Comparison of ENCODE assay signal across 19 cellular contexts in the genomic region with DNA sequence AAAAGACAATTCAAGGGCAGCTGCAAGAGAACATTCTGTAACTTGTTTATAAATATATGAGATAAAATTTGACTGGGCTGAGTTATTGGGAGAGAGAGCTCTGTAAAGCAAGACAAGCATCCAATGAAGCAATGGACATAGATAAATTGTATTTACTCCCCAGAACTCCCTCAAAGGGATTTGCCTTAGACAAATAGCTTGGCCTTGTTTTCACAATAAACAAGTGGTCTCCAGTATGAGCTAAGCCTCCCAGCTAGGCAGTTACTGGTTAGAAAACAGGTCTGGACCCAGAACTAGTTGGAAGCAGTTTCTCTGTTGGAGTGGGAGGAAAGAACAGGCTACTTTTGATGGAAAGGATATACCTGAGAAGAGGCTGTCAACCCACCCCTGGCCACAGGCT. TPM values are rescaled to one million over a fixed set of nuclear protein-coding genes. Genes with fewer than 3 reads are reported as not detected.
DNase-seq lines count a peak whose midpoint lies in the region; ATAC-seq, FAIRE-seq and TF ChIP-seq lines count a peak whose summit lies in the region.
"Had no signal": no experiment of that assay in that cellular context is flagged by ENCODE, and none has a peak within 500 bp of the region (broad histone marks: within the 10 kb centered on the region; RNA-seq: fewer than 3 reads in every experiment).

No MANE protein-coding gene starts in this region.

- peak; percentile 5 for FAIRE-seq in GM12892 (lab: Jason Lieb, UNC)
- FAIRE-seq: GM19239, H1, HepG2 had no signal

- no peak for DNase-seq in GM12892 (ENCODE audit: insufficient read length)
- DNase-seq in fibroblast of villous mesenchyme (ENCODE audit: low read depth), result peak; percentile 45
- no peak for DNase-seq in omental fat pad (ENCODE audit: low spot score)
- DNase-seq: BE2C; C1 segment of cervical spinal cord; CD4-positive, CD25-positive, alpha-beta regulatory T cell; CD8-positive, alpha-beta memory T cell; COR-L47; DMS 273 treated with DMSO at 0.1 percent for 48 hours; DMS79; GF-D8; H9; KG1 had no signal

- H3K4me3 ChIP-seq in fibroblast of villous mesenchyme (ENCODE audit: low read depth, low read length), result no peak overlapping the region

- ATAC-seq in omental fat pad (ENCODE audit: low FRiP score) (peak; percentile 51), GM21786 (IDR thresholded peaks at IDR 0.05; ENCODE audit: unreplicated experiment) (no peak), HG03457 (IDR thresholded peaks at IDR 0.05; ENCODE audit: unreplicated experiment) (no peak), GM19395 (IDR thresholded peaks at IDR 0.05; ENCODE audit: unreplicated experiment) (no peak)
- ATAC-seq: HepG2 had no signal

- TF ChIP-seq CTCF in fibroblast of villous mesenchyme (IDR thresholded peaks at IDR 0.05; ENCODE audit: insufficient read depth, low read depth, low read length) (no peak), omental fat pad (IDR thresholded peaks at IDR 0.05) (no peak)

- TF ChIP-seq POLR2A in GM12892 (IDR thresholded peaks at IDR 0.05; ENCODE audit: low read depth, low read length), result no peak

RNA-seq across cellular contexts. Expression of gene SUCO, which starts 25.2 kb away (rescaled TPM):
- 7.4 TPM for polyA plus RNA-seq in GM12892 (2012; ENCODE audit: missing spikeins)
- total RNA-seq in fibroblast of villous mesenchyme (38.7 and 56.1 TPM in 2 replicates), omental fat pad (10 to 100 TPM; 39.6 to 61.8 (median 44.5) TPM)
